In the genomic region with DNA sequence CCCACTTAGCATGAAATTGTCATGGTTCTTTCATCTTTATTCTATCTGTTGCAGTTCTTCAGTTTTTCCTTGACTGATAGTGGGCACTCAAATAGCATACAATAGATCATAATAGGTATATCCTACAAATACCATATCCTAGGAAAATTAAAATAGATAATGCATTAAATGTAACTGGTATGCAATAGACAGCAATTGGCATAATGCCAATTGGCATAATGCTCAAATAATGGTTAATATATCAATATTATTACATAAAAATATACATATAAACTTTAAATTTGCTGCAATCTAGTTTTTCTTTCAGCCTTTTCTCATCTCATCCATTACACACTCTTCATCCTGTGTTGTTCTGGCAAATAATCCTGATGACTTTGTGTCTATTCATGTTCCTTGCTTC, we compare ENCODE assay signal across 28 cellular contexts.
"Had no signal": no experiment of that assay in that cellular context is flagged by ENCODE, and none has a peak within 500 bp of the region (broad histone marks: within the 10 kb centered on the region; RNA-seq: fewer than 3 reads in every experiment).

No MANE protein-coding gene starts in this region.

- H3K27me3 ChIP-seq: colonic mucosa, dorsolateral prefrontal cortex, esophagus muscularis mucosa, esophagus squamous epithelium, foreskin keratinocyte, gastrocnemius medialis, gastroesophageal sphincter, heart left ventricle, heart right ventricle had no signal

- FAIRE-seq: colon, endometrium, endothelial cell of umbilical vein, frontal cortex had no signal

- H3K4me1 ChIP-seq: colonic mucosa, esophagus muscularis mucosa, esophagus squamous epithelium, foreskin keratinocyte, gastrocnemius medialis, gastroesophageal sphincter, heart left ventricle, heart right ventricle had no signal

- H3K9me3 ChIP-seq: colonic mucosa, esophagus muscularis mucosa, esophagus squamous epithelium, gastrocnemius medialis, gastroesophageal sphincter had no signal

- H3K36me3 ChIP-seq: colonic mucosa, esophagus muscularis mucosa, esophagus squamous epithelium, gastrocnemius medialis, gastroesophageal sphincter, heart left ventricle, heart right ventricle had no signal

- DNase-seq: colonic mucosa; cortex of kidney; dermis blood vessel endothelial cell; dorsolateral prefrontal cortex; effector CD4-positive, alpha-beta T cell; effector CD8-positive, alpha-beta T cell; effector memory CD4-positive, alpha-beta T cell; effector memory CD8-positive, alpha-beta T cell; endodermal cell; erythroblast; esophagus squamous epithelium; foreskin fibroblast; foreskin keratinocyte; foreskin melanocyte; gastrocnemius medialis; glutamatergic neuron; head of caudate nucleus; heart left ventricle; heart right ventricle had no signal

- ATAC-seq: effector memory CD8-positive, alpha-beta T cell; esophagus mucosa; foreskin keratinocyte; gastrocnemius medialis; gastroesophageal sphincter; heart left ventricle; heart right ventricle had no signal

- H3K4me3 ChIP-seq: colonic mucosa, coronary artery, dorsolateral prefrontal cortex, esophagus muscularis mucosa, esophagus squamous epithelium, gastrocnemius medialis, gastroesophageal sphincter, heart left ventricle, heart right ventricle had no signal

- H3K27ac ChIP-seq: colonic mucosa, coronary artery, dorsolateral prefrontal cortex, epithelial cell of prostate, esophagus muscularis mucosa, esophagus squamous epithelium, foreskin keratinocyte, gastrocnemius medialis, gastroesophageal sphincter, heart left ventricle, heart right ventricle had no signal
